ENCODE assay signal across 20 cellular contexts in genomic region chr11:66684635-66685034, GRCh38. TPM values are rescaled to one million over a fixed set of nuclear protein-coding genes. Genes with fewer than 3 reads are reported as not detected.
DNase-seq lines count a peak whose midpoint lies in the region; ATAC-seq and TF ChIP-seq lines count a peak whose summit lies in the region.
"Had no signal": no experiment of that assay in that cellular context is flagged by ENCODE, and none has a peak within 500 bp of the region (broad histone marks: within the 10 kb centered on the region; RNA-seq: fewer than 3 reads in every experiment).

No MANE protein-coding gene starts in this region.

- no peak overlapping the region for H3K14ac ChIP-seq in trophoblast cell (ENCODE audit: low read length)

- in situ Hi-C loops in mammary epithelial cell (cut with MboI; ENCODE audit: low sequenced_read_pairs in 2 of 2): loop anchor here in 1 of 2 donors (25.0 kb wide), 1 partner anchor 272 kb away; the partner anchor contains the start of gene NPAS4

- peaks cover 42% of the 10 kb centered on the region for H3K36me3 Mint-ChIP-seq in MCF 10A (ENCODE audit: insufficient read depth, unreplicated experiment)
- H3K36me3 Mint-ChIP-seq: CD8-positive, alpha-beta T cell had no signal

- H4K8ac ChIP-seq in trophoblast cell (ENCODE audit: low read depth, low read length): no peak overlapping the region

- no peak overlapping the region for H2BK12ac ChIP-seq in trophoblast cell (ENCODE audit: low read length)

- H3K27me3 ChIP-seq in mammary epithelial cell (ENCODE audit: insufficient read depth, low read length) (no peaks in the 10 kb centered on the region), esophagus squamous epithelium (no peaks in the 10 kb centered on the region), trophoblast cell (ENCODE audit: insufficient read depth, low read length) (no peaks in the 10 kb centered on the region), upper lobe of right lung (no peaks in the 10 kb centered on the region)

- no peak for DNase-seq in MCF 10A (ENCODE audit: unreplicated experiment)
- no peak for DNase-seq in mammary epithelial cell
- no peak for DNase-seq in esophagus squamous epithelium (lab: John Stamatoyannopoulos, UW)
- DNase-seq in trophoblast cell: no peak
- DNase-seq in upper lobe of right lung: peak; percentile 12
- DNase-seq in SW480 (ENCODE audit: low spot score): no peak
- DNase-seq in activated CD4-positive, alpha-beta T cell treated with anti-CD3 and anti-CD28 coated beads, Interleukin-2, amount 50 U/mL, for 4 hours: no peak
- DNase-seq: AML-193; C1 segment of cervical spinal cord; CD8-positive, alpha-beta T cell; GM23248; H9; HFFc6; IMR-90; MV-4-11; NCI-H2081; NCI-H446 treated with DMSO at 0.1 percent for 48 hours; NCI-H526 treated with DMSO at 0.1 percent for 48 hours had no signal

- H3K79me1 ChIP-seq in trophoblast cell (ENCODE audit: low read length): peaks cover 11% of the 10 kb centered on the region

- intact Hi-C loops in MCF 10A (cut with micrococcal nuclease): no loop called here
- intact Hi-C loops in mammary epithelial cell (cut with micrococcal nuclease): no loop called here
- intact Hi-C loops in esophagus squamous epithelium (cut with DNase I): no loop called here
- intact Hi-C loops in upper lobe of right lung (cut with DNase I): no loop called here

- no peaks in the 10 kb centered on the region for H3K9me3 Mint-ChIP-seq in MCF 10A (ENCODE audit: unreplicated experiment)
- H3K9me3 Mint-ChIP-seq: CD8-positive, alpha-beta T cell; H9; HFFc6 had no signal

- H3K27ac ChIP-seq in mammary epithelial cell (ENCODE audit: insufficient read depth, low read depth, low read length): no peak overlapping the region
- peak overlapping the region in 3 of 4 donors; percentile 71 to 88 (median 85) for H3K27ac ChIP-seq in esophagus squamous epithelium
- no peak overlapping the region for H3K27ac ChIP-seq in trophoblast cell (ENCODE audit: low read depth, low read length)
- no peak overlapping the region for H3K27ac ChIP-seq in upper lobe of right lung
- H3K27ac ChIP-seq: GM23248, KMS-11 had no signal

- H3K23ac ChIP-seq in trophoblast cell (ENCODE audit: low read length): no peak overlapping the region

- H2BK5ac ChIP-seq in trophoblast cell (ENCODE audit: low read depth, low read length, poor library complexity): peak overlapping the region; percentile 23

- WGBS in mammary epithelial cell (ENCODE audit: low coverage, missing lambda C conversion rate): 96% methylated on average over 2 of the region's 2 CpGs
- WGBS in esophagus squamous epithelium, 2 donors: 90 to 100% methylated on average over 2 of the region's 2 CpGs
- no CpG with 5 or more reads among the region's 2 CpGs for WGBS in trophoblast cell (ENCODE audit: extremely low coverage, insufficient coverage, insufficient read length)

- CTCF ChIA-PET in MCF 10A (lab: Yijun Ruan, JAX) (interaction anchor here (0.6 to 5.6 kb wide), 2 partner anchors 10 to 142 kb away, joined by 6 to 26 read pairs; no protein-coding TSS in a partner anchor), mammary epithelial cell (lab: Charles Lee; ENCODE audit: low non-redundant PET) (no interaction called here)

- no peak overlapping the region for H2BK120ac ChIP-seq in trophoblast cell (ENCODE audit: insufficient read depth, low read length, poor library complexity)

- no peak for TF ChIP-seq POLR2A in esophagus squamous epithelium (IDR thresholded peaks at IDR 0.05)

- H3K36me3 ChIP-seq in mammary epithelial cell (ENCODE audit: insufficient read depth, low read length) (no peaks in the 10 kb centered on the region), esophagus squamous epithelium (peaks cover 0 to 51% (median 0%) of the 10 kb centered on the region in 3 donors), trophoblast cell (ENCODE audit: control insufficient read depth in 1 of 2, insufficient read depth in 2 of 2, low read length in 2 of 2) (peaks cover 0 to 9% of the 10 kb centered on the region in 2 experiments), upper lobe of right lung (no peaks in the 10 kb centered on the region)

- no peak overlapping the region for H2AFZ ChIP-seq in mammary epithelial cell (ENCODE audit: low read depth, low read length)
- H2AFZ ChIP-seq in trophoblast cell (ENCODE audit: insufficient read depth, low read length, poor library complexity): no peak overlapping the region
- H2AFZ ChIP-seq: GM23248 had no signal

- H3K9ac ChIP-seq in mammary epithelial cell (ENCODE audit: insufficient read depth, low read length): no peak overlapping the region
- H3K9ac ChIP-seq in trophoblast cell (ENCODE audit: low read length): no peak overlapping the region
- H3K9ac ChIP-seq: GM23248, KMS-11 had no signal

- BruUV-seq in MCF 10A (replicated peaks; lab: Mats Ljungman, UMichigan): no TSS peak
- BruUV-seq in mammary epithelial cell (replicated peaks; lab: Mats Ljungman, UMichigan): no TSS peak

- H3K4me1 Mint-ChIP-seq in MCF 10A (ENCODE audit: insufficient read depth, unreplicated experiment): no peaks in the 10 kb centered on the region

- no peaks in the 10 kb centered on the region for H3K27me3 Mint-ChIP-seq in MCF 10A (ENCODE audit: insufficient read depth, unreplicated experiment)

- POLR2A ChIA-PET in MCF 10A (lab: Yijun Ruan, JAX): interaction anchor here (0.5 kb wide), 1 partner anchor 199 kb away, joined by 3 read pairs; no protein-coding TSS in a partner anchor

- peak overlapping the region; percentile 39 for H3K27ac Mint-ChIP-seq in MCF 10A (ENCODE audit: low read depth, unreplicated experiment)
- H3K27ac Mint-ChIP-seq: CD8-positive, alpha-beta T cell; HFFc6 had no signal

- H3K9me3 ChIP-seq in mammary epithelial cell (replicated peaks; ENCODE audit: insufficient read depth, low read length) (no peaks in the 10 kb centered on the region), esophagus squamous epithelium (no peaks in the 10 kb centered on the region), trophoblast cell (ENCODE audit: insufficient read depth, low read depth, low read length) (no peaks in the 10 kb centered on the region), upper lobe of right lung (no peaks in the 10 kb centered on the region)

- peaks cover 10% of the 10 kb centered on the region for H3K79me2 ChIP-seq in mammary epithelial cell (ENCODE audit: insufficient read depth, low read length)
- H3K79me2 ChIP-seq in trophoblast cell (ENCODE audit: control insufficient read depth, insufficient read depth, low read length, poor library complexity): peaks cover 3% of the 10 kb centered on the region

- dilution Hi-C loops in mammary epithelial cell (cut with HindIII; ENCODE audit: low sequenced_read_pairs): loop anchor here (5.0 to 25.0 kb wide), 2 partner anchors 62 to 272 kb away; partner anchors contain the start of gene NPAS4

- H3K4ac ChIP-seq in trophoblast cell (ENCODE audit: low read depth, low read length): no peak overlapping the region

- no peak overlapping the region for H4K12ac ChIP-seq in trophoblast cell (ENCODE audit: low read depth, low read length)

- H4K20me1 ChIP-seq in mammary epithelial cell (ENCODE audit: insufficient read depth, low read length): no peaks in the 10 kb centered on the region

- H3K4me3 Mint-ChIP-seq in MCF 10A (ENCODE audit: unreplicated experiment): no peak overlapping the region
- H3K4me3 Mint-ChIP-seq: CD8-positive, alpha-beta T cell; H9; HFFc6 had no signal

- H3K18ac ChIP-seq in trophoblast cell (ENCODE audit: low read length): no peak overlapping the region

- H2AK5ac ChIP-seq in trophoblast cell (ENCODE audit: low read length): no peak overlapping the region

- no peak overlapping the region for H4K91ac ChIP-seq in trophoblast cell (ENCODE audit: low read depth, low read length)

- ATAC-seq in upper lobe of right lung (no peak), GM19324 (IDR thresholded peaks at IDR 0.05; ENCODE audit: low FRiP score, unreplicated experiment) (no peak)
- ATAC-seq: CD8-positive, alpha-beta T cell had no signal

- H3K4me1 ChIP-seq in mammary epithelial cell (ENCODE audit: insufficient read depth, low read length): peaks cover 26% of the 10 kb centered on the region
- peaks cover 14 to 40% (median 16%) of the 10 kb centered on the region in 3 donors for H3K4me1 ChIP-seq in esophagus squamous epithelium
- H3K4me1 ChIP-seq in trophoblast cell (ENCODE audit: control insufficient read depth in 1 of 2, insufficient read depth in 2 of 2, low read length in 2 of 2): peaks cover 21 to 24% of the 10 kb centered on the region in 2 experiments
- H3K4me1 ChIP-seq in upper lobe of right lung: no peaks in the 10 kb centered on the region

- TF ChIP-seq CTCF in MCF 10A (IDR thresholded peaks at IDR 0.05; ENCODE audit: unreplicated experiment) (no peak), mammary epithelial cell (conservative IDR thresholded peaks at IDR 0.05 in 1 of 2, IDR thresholded peaks at IDR 0.05 in 1 of 2; ENCODE audit: extremely low read depth in 1 of 2, insufficient read depth in 1 of 2, low read depth in 1 of 2, low read length in 2 of 2) (no peak), esophagus squamous epithelium (IDR thresholded peaks at IDR 0.05) (no peak), upper lobe of right lung (IDR thresholded peaks at IDR 0.05) (no peak)

- H3K4me2 ChIP-seq in mammary epithelial cell (ENCODE audit: insufficient read depth, low read depth, low read length): no peak overlapping the region
- no peak overlapping the region for H3K4me2 ChIP-seq in trophoblast cell (ENCODE audit: low read length)
- H3K4me2 ChIP-seq: KMS-11 had no signal

- no peak overlapping the region for H3K4me3 ChIP-seq in mammary epithelial cell (replicated peaks in 1 of 3; ENCODE audit: insufficient read depth in 1 of 3, low read depth in 2 of 3, low read length in 3 of 3)
- H3K4me3 ChIP-seq in esophagus squamous epithelium: no peak overlapping the region
- H3K4me3 ChIP-seq in trophoblast cell (ENCODE audit: low read depth, low read length): no peak overlapping the region
- H3K4me3 ChIP-seq in upper lobe of right lung: no peak overlapping the region
- H3K4me3 ChIP-seq: GM23248 had no signal

RNA-seq across cellular contexts. Expression of gene RBM4B, which starts 6.9 kb away (rescaled TPM):
- total RNA-seq in MCF 10A (2022): 9.5 and 13.5 TPM in 2 replicates
- 10 to 100 TPM; 12.2 to 15.3 TPM for total RNA-seq in mammary epithelial cell
- polyA plus RNA-seq in mammary epithelial cell: 21.8 TPM
- polyA minus RNA-seq in mammary epithelial cell: 8.7 TPM
- 10 to 100 TPM in 2 of 4 donors, 1 to 10 TPM in 2; 8.4 to 16.4 (median 9.2) TPM for total RNA-seq in esophagus squamous epithelium
- 23.6 and 23.8 TPM in 2 replicates for polyA plus RNA-seq in trophoblast cell (2013)
- total RNA-seq in upper lobe of right lung: 9.5 TPM

RNA-seq across cellular contexts. Expression of gene SPTBN2, which starts 44.4 kb away (rescaled TPM):
- 46.9 and 47.2 TPM in 2 replicates for total RNA-seq in MCF 10A (2022)
- 10 to 100 TPM; 24.8 to 57.2 TPM for total RNA-seq in mammary epithelial cell
- 10.9 TPM for polyA plus RNA-seq in mammary epithelial cell
- 35.6 TPM for polyA minus RNA-seq in mammary epithelial cell
- total RNA-seq in esophagus squamous epithelium: 100 to 1,000 TPM; 101 to 368 (median 128) TPM
- 7.6 and 8.6 TPM in 2 replicates for polyA plus RNA-seq in trophoblast cell (2013)
- total RNA-seq in upper lobe of right lung: 8.1 TPM
- total RNA-seq: CD8-positive, alpha-beta T cell had no signal
- polyA plus RNA-seq: GM23248 had no signal

RNA-seq across cellular contexts. Expression of gene RBM4, which starts 46.1 kb away (rescaled TPM):
- total RNA-seq in MCF 10A (2022) (171 and 172 TPM in 2 replicates), mammary epithelial cell (100 to 1,000 TPM in 1 of 2 donors, 10 to 100 TPM in 1; 65.2 to 117 TPM), esophagus squamous epithelium (10 to 100 TPM; 68.6 to 89.6 (median 80.3) TPM), upper lobe of right lung (98.9 TPM)
- polyA plus RNA-seq in mammary epithelial cell: 181 TPM
- polyA minus RNA-seq in mammary epithelial cell: 133 TPM
- polyA plus RNA-seq in trophoblast cell (2013): 136 and 139 TPM in 2 replicates

Comparison
In these comparisons a context has a peak if more than half of its experiments do, and no peak if none do; other contexts are left out.
1. H3K27ac ChIP-seq: peak in esophagus squamous epithelium (3 of 4); none in mammary epithelial cell (single experiment), trophoblast cell (single experiment) and upper lobe of right lung (single experiment).